ENCODE assay signal across 11 cellular contexts in the genomic region with DNA sequence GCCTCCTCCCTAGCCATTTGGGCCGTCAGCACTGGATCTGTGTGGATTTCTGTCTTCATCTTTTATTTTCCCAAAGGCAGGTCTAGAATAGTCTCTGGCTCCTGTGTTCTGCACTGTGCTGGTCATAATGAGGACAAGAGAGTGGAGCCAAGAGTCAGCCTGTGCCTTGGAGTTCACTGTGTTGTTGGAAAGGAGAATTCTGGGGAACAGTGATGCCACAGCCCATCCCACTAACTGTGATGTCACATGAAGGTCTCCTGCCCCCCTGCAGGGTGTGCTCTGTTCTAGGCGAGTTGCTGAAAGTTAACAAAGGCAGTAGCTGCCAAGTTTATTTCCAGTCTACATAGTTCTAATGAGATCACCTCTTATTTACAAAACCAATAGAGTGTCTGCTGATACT.
DNase-seq lines count a peak whose midpoint lies in the region; ATAC-seq and TF ChIP-seq lines count a peak whose summit lies in the region.
"Had no signal": no experiment of that assay in that cellular context is flagged by ENCODE, and none has a peak within 500 bp of the region (broad histone marks: within the 10 kb centered on the region; RNA-seq: fewer than 3 reads in every experiment).

No MANE protein-coding gene starts in this region.

- H3K27ac ChIP-seq in adrenal gland = peak overlapping the region in 4 of 5 donors; percentile 45 to 91 (median 79)
- peak overlapping the region; percentile 65 to 75 for H3K27ac ChIP-seq in prostate gland

- WGBS in adrenal gland, 4 donors = 38 to 80% (median 50%) methylated on average over 2 of the region's 2 CpGs
- 20% methylated on average over 2 of the region's 2 CpGs for WGBS in prostate gland

- ATAC-seq in HG03025 (IDR thresholded peaks at IDR 0.05; ENCODE audit: low FRiP score, unreplicated experiment) = no peak
- ATAC-seq: activated CD8-positive, alpha-beta T cell treated with anti-CD3 and anti-CD28 coated beads, Interleukin-2, amount 10 ng/mL, durations not matched to agents 7 days and 5 days had no signal

- TF ChIP-seq CTCF in adrenal gland (IDR thresholded peaks at IDR 0.05) (peak in 1 of 6 experiments; percentile 13), fibroblast of villous mesenchyme (IDR thresholded peaks at IDR 0.05; ENCODE audit: insufficient read depth, low read depth, low read length) (peak; percentile 17), prostate gland (IDR thresholded peaks at IDR 0.05) (no peak)

- no peak for TF ChIP-seq POLR2A in adrenal gland (IDR thresholded peaks at IDR 0.05)
- TF ChIP-seq POLR2A in prostate gland (IDR thresholded peaks at IDR 0.05) = no peak

- H3K27me3 ChIP-seq in adrenal gland = no peaks in the 10 kb centered on the region
- no peaks in the 10 kb centered on the region for H3K27me3 ChIP-seq in prostate gland (replicated peaks; ENCODE audit: insufficient read depth)

- H3K4me3 ChIP-seq in adrenal gland = no peak overlapping the region
- H3K4me3 ChIP-seq in fibroblast of villous mesenchyme (ENCODE audit: low read depth, low read length) = no peak overlapping the region
- H3K4me3 ChIP-seq in prostate gland = no peak overlapping the region

- intact Hi-C loops in adrenal gland (cut with DNase I) = no loop called here
- intact Hi-C loops in prostate gland (cut with DNase I) = loop anchor here (5.0 kb wide), 1 partner anchor 112 kb away; no protein-coding TSS in a partner anchor

- DNase-seq in EL = peak; percentile 63
- DNase-seq in adrenal gland = peak in 5 of 7 donors; percentile 26 to 68 (median 36)
- DNase-seq in fibroblast of villous mesenchyme (ENCODE audit: low read depth) = peak; percentile 62
- no peak for DNase-seq in prostate gland (ENCODE audit: low spot score)
- DNase-seq in NCI-H1105 (lab: John Stamatoyannopoulos, UW) = no peak
- DNase-seq in stimulated activated CD4-positive, alpha-beta T cell treated with anti-CD3 and anti-CD28 coated beads, Interleukin-12 subunit alpha, Interleukin-12 subunit beta, amount 100 ng/mL, for 4 hours = no peak
- DNase-seq in inferior parietal cortex (ENCODE audit: extremely low spot score) = no peak
- DNase-seq: activated CD8-positive, alpha-beta T cell treated with anti-CD3 and anti-CD28 coated beads, Interleukin-2, amount 10 ng/mL, durations not matched to agents 7 days and 5 days; kidney; NCI-H2029 had no signal

- H3K36me3 ChIP-seq in adrenal gland (replicated peaks in 1 of 2) (no peaks in the 10 kb centered on the region), prostate gland (no peaks in the 10 kb centered on the region)

- H3K9me3 ChIP-seq in adrenal gland (replicated peaks in 1 of 3) (no peaks in the 10 kb centered on the region), prostate gland (no peaks in the 10 kb centered on the region)

- peaks cover 20 to 35% of the 10 kb centered on the region in 2 donors for H3K4me1 ChIP-seq in adrenal gland (replicated peaks in 1 of 2)
- no peaks in the 10 kb centered on the region for H3K4me1 ChIP-seq in prostate gland (replicated peaks)

Comparison
In these comparisons a context has a peak if more than half of its experiments do, and no peak if none do; other contexts are left out.
1. DNase-seq: peak in EL (single experiment), adrenal gland (5 of 7) and fibroblast of villous mesenchyme (single experiment); none in prostate gland (single experiment), NCI-H1105 (single experiment), stimulated activated CD4-positive, alpha-beta T cell treated with anti-CD3 and anti-CD28 coated beads, Interleukin-12 subunit alpha, Interleukin-12 subunit beta, amount 100 ng/mL, for 4 hours (single experiment) and inferior parietal cortex (single experiment).